ENCODE assay signal across 9 cellular contexts in genomic region chr22:36378080-36378788, GRCh38. TPM values are rescaled to one million over a fixed set of nuclear protein-coding genes. Genes with fewer than 3 reads are reported as not detected.
DNase-seq lines count a peak whose midpoint lies in the region; ATAC-seq and TF ChIP-seq lines count a peak whose summit lies in the region.
"Had no signal": no experiment of that assay in that cellular context is flagged by ENCODE, and none has a peak within 500 bp of the region (broad histone marks: within the 10 kb centered on the region; RNA-seq: fewer than 3 reads in every experiment).

No MANE protein-coding gene starts in this region.

- peaks cover 39 to 93% of the 10 kb centered on the region in 2 donors for H3K4me1 ChIP-seq in thyroid gland

- TF ChIP-seq POLR2A in thyroid gland (IDR thresholded peaks at IDR 0.05) = no peak

- H3K36me3 ChIP-seq in thyroid gland = no peaks in the 10 kb centered on the region

- H3K27ac Mint-ChIP-seq in mesothelial cell of epicardium = peak overlapping the region; percentile 85

- no peak for ATAC-seq in activated T-cell treated with anti-CD3 and anti-CD28 coated beads, Interleukin-2, amount 50 U/mL, for 4 hours
- ATAC-seq in GM21381 (IDR thresholded peaks at IDR 0.05; ENCODE audit: unreplicated experiment) (no peak), HG02610 (IDR thresholded peaks at IDR 0.05; ENCODE audit: unreplicated experiment) (no peak)

- no peaks in the 10 kb centered on the region for H3K9me3 ChIP-seq in thyroid gland

- H3K4me3 ChIP-seq in thyroid gland (replicated peaks in 1 of 3) = no peak overlapping the region

- H3K27ac ChIP-seq in angular gyrus (ENCODE audit: low read depth, low read length) (peak overlapping the region; percentile 19), thyroid gland (peak overlapping the region; percentile 43 to 99 (median 47))
- H3K27ac ChIP-seq: KMS-11 had no signal

- intact Hi-C loops in thyroid gland (cut with DNase I) = no loop called here

- H3K9me3 Mint-ChIP-seq in activated T-cell treated with anti-CD3 and anti-CD28 coated beads, Interleukin-2, amount 50 U/mL, for 4 hours = no peaks in the 10 kb centered on the region
- no peaks in the 10 kb centered on the region for H3K9me3 Mint-ChIP-seq in mesothelial cell of epicardium

- TF ChIP-seq CTCF in mesothelial cell of epicardium (IDR thresholded peaks at IDR 0.05; ENCODE audit: unreplicated experiment) = no peak
- TF ChIP-seq CTCF in thyroid gland (IDR thresholded peaks at IDR 0.05) = no peak

- H3K4me1 Mint-ChIP-seq in activated T-cell treated with anti-CD3 and anti-CD28 coated beads, Interleukin-2, amount 50 U/mL, for 4 hours (ENCODE audit: low read depth) = peaks cover 91% of the 10 kb centered on the region
- peaks cover 20% of the 10 kb centered on the region for H3K4me1 Mint-ChIP-seq in mesothelial cell of epicardium

- no peaks in the 10 kb centered on the region for H3K27me3 ChIP-seq in thyroid gland

- 71 to 73% methylated on average over 13 of the region's 13 CpGs for WGBS in thyroid gland, 2 donors

- peaks cover 29% of the 10 kb centered on the region for H3K36me3 Mint-ChIP-seq in activated T-cell treated with anti-CD3 and anti-CD28 coated beads, Interleukin-2, amount 50 U/mL, for 4 hours (ENCODE audit: insufficient read depth)
- peaks cover 13% of the 10 kb centered on the region for H3K36me3 Mint-ChIP-seq in mesothelial cell of epicardium

- DNase-seq in activated T-cell treated with anti-CD3 and anti-CD28 coated beads, Interleukin-2, amount 50 U/mL, for 4 hours = no peak
- no peak for DNase-seq in activated T-cell treated with anti-CD3 and anti-CD28 coated beads, Interleukin-2, amount 50 U/mL, for 1 hour
- DNase-seq in mesothelial cell of epicardium (ENCODE audit: low spot score in 2 of 2, unreplicated experiment in 2 of 2) (no peak), thyroid gland (no peak), kidney tubule cell (ENCODE audit: low spot score) (no peak)

- peak overlapping the region; percentile 80 for H3K4me3 Mint-ChIP-seq in activated T-cell treated with anti-CD3 and anti-CD28 coated beads, Interleukin-2, amount 50 U/mL, for 4 hours
- H3K4me3 Mint-ChIP-seq in mesothelial cell of epicardium = no peak overlapping the region

- no peaks in the 10 kb centered on the region for H3K27me3 Mint-ChIP-seq in activated T-cell treated with anti-CD3 and anti-CD28 coated beads, Interleukin-2, amount 50 U/mL, for 4 hours (ENCODE audit: low read depth)
- H3K27me3 Mint-ChIP-seq in mesothelial cell of epicardium (ENCODE audit: low read depth) = no peaks in the 10 kb centered on the region

RNA-seq across cellular contexts. Expression of gene MYH9, which starts 9.5 kb away (rescaled TPM):
- total RNA-seq in activated T-cell treated with anti-CD3 and anti-CD28 coated beads, Interleukin-2, amount 50 U/mL, for 4 hours = 100 to 1,000 TPM; 673 to 753 (median 716) TPM
- total RNA-seq in mesothelial cell of epicardium (321 to 346 TPM (median 341 TPM) in 3 replicates), thyroid gland (100 to 1,000 TPM; 228 to 375 (median 275) TPM)
